In genomic region chr9:32873131-32873530, GRCh38 we compare ENCODE assay signal across 26 cellular contexts.
"Had no signal": no experiment of that assay in that cellular context is flagged by ENCODE, and none has a peak within 500 bp of the region (broad histone marks: within the 10 kb centered on the region; RNA-seq: fewer than 3 reads in every experiment).

No MANE protein-coding gene starts in this region.

- H3K27ac ChIP-seq: neural progenitor cell, ovary, parathyroid adenoma, psoas muscle, skin epidermis, stomach, thoracic aorta, tibial artery, transverse colon, upper lobe of left lung, vagina had no signal

- ATAC-seq: naive thymus-derived CD8-positive, alpha-beta T cell; psoas muscle; right cardiac atrium; sciatic nerve; stimulated activated effector memory CD8-positive, alpha-beta T cell treated with anti-CD3 and anti-CD28 coated beads, Interleukin-12 subunit alpha, Interleukin-12 subunit beta, amount 100 ng/mL, for 72 hours; stimulated activated naive B cell treated with anti-CD40 and anti-IgM and Interleukin-4, amounts not matched to agents 10 μg/mL and 1 μg/mL and 100 μg/mL, for 72 hours had no signal

- H3K4me2 ChIP-seq: neural progenitor cell had no signal

- H3K9me3 ChIP-seq: ovary, psoas muscle, stomach, thoracic aorta, tibial artery, transverse colon, upper lobe of left lung, vagina had no signal

- H3K36me3 ChIP-seq: neural progenitor cell, ovary, stomach, thoracic aorta, tibial artery, transverse colon, upper lobe of left lung, vagina had no signal

- H3K79me2 ChIP-seq: parathyroid adenoma had no signal

- DNase-seq: naive B cell; naive thymus-derived CD8-positive, alpha-beta T cell; nephron progenitor cell; occipital lobe; ovary; posterior cingulate gyrus; psoas muscle; right cardiac atrium; stimulated activated CD4-positive, alpha-beta T cell treated with anti-CD3 and anti-CD28 coated beads, Interleukin-15, amount 100 ng/mL, for 24 hours; stimulated activated CD4-positive, alpha-beta T cell treated with anti-CD3 and anti-CD28 coated beads, Interleukin-2, amount 100 ng/mL, for 24 hours; stimulated activated CD4-positive, alpha-beta T cell treated with anti-CD3 and anti-CD28 coated beads, Interleukin-2, amount 100 ng/mL, for 48 hours; stimulated activated CD4-positive, alpha-beta T cell treated with anti-CD3 and anti-CD28 coated beads, Interleukin-4, amount 100 ng/mL, for 24 hours; stimulated activated naive B cell treated with anti-CD40 and anti-IgM and Interleukin-4, amounts not matched to agents 10 μg/mL and 1 μg/mL and 100 μg/mL, for 72 hours; stimulated activated naive CD4-positive, alpha-beta T cell treated with Interleukin-2 at 50 U/mL for 16 hours; stomach; tibial artery; transverse colon; upper lobe of left lung had no signal

- H2AFZ ChIP-seq: parathyroid adenoma had no signal

- H3K4me3 ChIP-seq: neural progenitor cell, ovary, psoas muscle, skin epidermis, stomach, thoracic aorta, tibial artery, transverse colon, upper lobe of left lung, vagina had no signal

- FAIRE-seq: urothelium cell line had no signal

- H3K4me1 ChIP-seq: parathyroid adenoma, stomach, transverse colon, upper lobe of left lung, vagina had no signal

- H3K27me3 ChIP-seq: neural progenitor cell, ovary, stomach, tibial artery, transverse colon, upper lobe of left lung, vagina had no signal

- H3K9ac ChIP-seq: neural progenitor cell, parathyroid adenoma had no signal
